ENCODE assay signal across 22 cellular contexts in genomic region chr21:43808367-43808766, GRCh38.
"Had no signal": no experiment of that assay in that cellular context is flagged by ENCODE, and none has a peak within 500 bp of the region (broad histone marks: within the 10 kb centered on the region; RNA-seq: fewer than 3 reads in every experiment).

No MANE protein-coding gene starts in this region.

- DNase-seq: activated CD4-positive, alpha-beta T cell treated with anti-CD3 and anti-CD28 coated beads for 4 hours; activated CD4-positive, alpha-beta T cell treated with anti-CD3 and anti-CD28 coated beads, Interleukin-2, amount 50 U/mL, for 48 hours; activated CD4-positive, CD25-positive, alpha-beta regulatory T cell; activated CD8-positive, alpha-beta memory T cell treated with anti-CD3 and anti-CD28 coated beads, Interleukin-2, amount 50 U/mL, for 48 hours; activated gamma-delta T cell; activated T-cell treated with anti-CD3 and anti-CD28 coated beads, Interleukin-2, amount 50 U/mL, for 48 hours; brain microvascular endothelial cell; hypothalamus; lower lobe of right lung; naive B cell; occipital lobe; stimulated activated CD4-positive, alpha-beta T cell treated with anti-CD3 and anti-CD28 coated beads, Interleukin-2, amount 100 ng/mL, for 48 hours; stimulated activated CD8-positive, alpha-beta memory T cell treated with anti-CD3 and anti-CD28 coated beads, Interleukin-4, amount 100 ng/mL, for 48 hours; T-helper 17 cell; testis had no signal

- H3K4me3 Mint-ChIP-seq: central memory CD8-positive, alpha-beta T cell; naive B cell; T-helper 17 cell had no signal

- H3K9me3 ChIP-seq: ascending aorta, gastroesophageal sphincter, lower lobe of right lung, testis, upper lobe of left lung had no signal

- H3K27ac Mint-ChIP-seq: activated naive CD4-positive, alpha-beta T cell treated with anti-CD3 and anti-CD28 coated beads, Interleukin-2, amount 50 U/mL, for 72 hours; T-helper 17 cell had no signal

- H3K27me3 ChIP-seq: ascending aorta, brain microvascular endothelial cell, gastroesophageal sphincter, testis, upper lobe of left lung had no signal

- H3K4me3 ChIP-seq: ascending aorta, coronary artery, gastroesophageal sphincter, lower lobe of right lung, testis, upper lobe of left lung had no signal

- H3K27me3 Mint-ChIP-seq: central memory CD8-positive, alpha-beta T cell; T-helper 17 cell had no signal

- H3K9me3 Mint-ChIP-seq: activated naive CD4-positive, alpha-beta T cell treated with anti-CD3 and anti-CD28 coated beads, Interleukin-2, amount 50 U/mL, for 72 hours; central memory CD8-positive, alpha-beta T cell; naive B cell had no signal

- ATAC-seq: activated naive CD4-positive, alpha-beta T cell treated with anti-CD3 and anti-CD28 coated beads, Interleukin-2, amount 50 U/mL, for 72 hours; gastroesophageal sphincter; lower lobe of right lung; T-helper 17 cell had no signal

- H3K36me3 Mint-ChIP-seq: activated naive CD4-positive, alpha-beta T cell treated with anti-CD3 and anti-CD28 coated beads, Interleukin-2, amount 50 U/mL, for 72 hours had no signal

- H3K27ac ChIP-seq: ascending aorta, brain microvascular endothelial cell, coronary artery, epithelial cell of prostate, gastroesophageal sphincter, lower lobe of right lung, testis, upper lobe of left lung had no signal
